ENCODE assay signal across 20 cellular contexts in the genomic region with DNA sequence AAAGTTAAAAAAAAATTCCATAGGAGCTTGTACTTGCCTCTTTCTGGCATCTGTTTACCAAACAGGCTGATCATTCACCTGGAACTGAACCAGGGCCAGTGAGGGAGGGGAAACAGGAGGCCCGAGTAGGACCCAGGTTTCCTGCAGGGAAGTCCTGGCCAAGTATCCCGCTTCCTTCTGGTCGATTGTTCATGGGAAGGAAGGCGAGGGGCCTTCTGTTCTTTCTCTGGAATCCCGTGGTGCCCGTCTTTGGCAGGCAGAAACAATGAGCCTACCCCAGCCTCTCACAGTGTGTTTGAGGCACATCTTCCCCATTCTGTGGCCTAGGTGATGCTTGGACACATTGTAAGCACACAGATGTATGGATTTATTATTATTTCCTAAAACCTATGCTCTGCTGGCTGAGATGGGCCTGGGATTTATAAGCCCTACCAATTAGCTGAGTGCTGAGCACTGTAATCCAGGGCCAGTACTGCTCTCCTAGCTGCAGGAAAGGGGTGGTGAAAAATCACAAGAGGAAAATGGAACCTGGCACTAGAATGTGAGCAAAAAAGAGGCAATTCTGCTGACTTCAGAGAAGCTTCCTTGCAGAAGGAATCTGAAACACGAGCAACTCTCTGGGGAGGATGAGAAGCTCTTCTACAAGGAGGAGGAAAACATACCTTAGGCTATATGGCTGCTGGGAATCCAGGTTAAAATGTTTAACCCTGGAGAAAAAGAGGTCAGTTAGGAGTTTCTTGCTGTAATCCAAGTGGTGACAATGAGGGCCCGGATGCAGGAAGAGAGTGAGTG. TPM values are rescaled to one million over a fixed set of nuclear protein-coding genes. Genes with fewer than 3 reads are reported as not detected.
DNase-seq lines count a peak whose midpoint lies in the region; ATAC-seq and TF ChIP-seq lines count a peak whose summit lies in the region.
"Had no signal": no experiment of that assay in that cellular context is flagged by ENCODE, and none has a peak within 500 bp of the region (broad histone marks: within the 10 kb centered on the region; RNA-seq: fewer than 3 reads in every experiment).

No MANE protein-coding gene starts in this region.

- H3K4me3 ChIP-seq in heart right ventricle: no peak overlapping the region
- no peak overlapping the region for H3K4me3 ChIP-seq in right lobe of liver
- H3K4me3 ChIP-seq in subcutaneous abdominal adipose tissue (ENCODE audit: low read depth in 1 of 5, low read length in 5 of 5): no peak overlapping the region
- H3K4me3 ChIP-seq: ascending aorta, esophagus squamous epithelium, MG63, suprapubic skin had no signal

- H3K36me3 Mint-ChIP-seq in brain: no peaks in the 10 kb centered on the region
- H3K36me3 Mint-ChIP-seq: memory B cell, WTC11 had no signal

- H3K9me3 ChIP-seq in heart right ventricle (no peaks in the 10 kb centered on the region), right lobe of liver (no peaks in the 10 kb centered on the region), subcutaneous abdominal adipose tissue (ENCODE audit: control insufficient read depth in 5 of 5, low read length in 5 of 5) (no peaks in the 10 kb centered on the region)
- H3K9me3 ChIP-seq: ascending aorta, esophagus squamous epithelium, MG63, suprapubic skin had no signal

- H3K9ac ChIP-seq in subcutaneous abdominal adipose tissue (ENCODE audit: low read length in 5 of 5): no peak overlapping the region

- no peaks in the 10 kb centered on the region for H3K36me3 ChIP-seq in heart right ventricle
- no peaks in the 10 kb centered on the region for H3K36me3 ChIP-seq in right lobe of liver
- H3K36me3 ChIP-seq in subcutaneous abdominal adipose tissue (ENCODE audit: control insufficient read depth in 5 of 5, insufficient read depth in 5 of 5, low read length in 5 of 5): no peaks in the 10 kb centered on the region
- H3K36me3 ChIP-seq: ascending aorta, esophagus squamous epithelium, MG63, suprapubic skin had no signal

- DNase-seq in heart right ventricle (peak in 1 of 2 donors; percentile 23), Right ventricle myocardium inferior (ENCODE audit: missing footprints) (no peak), right lobe of liver (no peak), NCI-H187 treated with DMSO at 0.1 percent for 48 hours (lab: John Stamatoyannopoulos, UW) (no peak), Kasumi-1 (lab: John Stamatoyannopoulos, UW) (no peak), GM10266 (ENCODE audit: extremely low spot score) (no peak)
- DNase-seq: activated naive CD4-positive, alpha-beta T cell; EL; esophagus squamous epithelium; MG63; NCI-H510A treated with DMSO at 0.1 percent for 48 hours; nucleus accumbens; SHP77 had no signal

- H3K4me3 Mint-ChIP-seq in brain: no peak overlapping the region
- H3K4me3 Mint-ChIP-seq: dendritic cell treated with granulocyte-macrophage colony-stimulating factor and Interleukin-4, amounts not matched to agents 40 ng/mL and 50 ng/mL, for 4 days; memory B cell; WTC11 had no signal

- H3K4me1 Mint-ChIP-seq in brain: peaks cover 7% of the 10 kb centered on the region

- ATAC-seq in heart right ventricle (peak in 7 of 8 donors; percentile 17 to 65 (median 48)), Right ventricle myocardium inferior (no peak), right lobe of liver (peak; percentile 23 to 50 (median 40))
- ATAC-seq: WTC11 had no signal

- peaks cover 0 to 12% (median 4%) of the 10 kb centered on the region in 9 donors for H3K4me1 ChIP-seq in heart right ventricle
- no peaks in the 10 kb centered on the region for H3K4me1 ChIP-seq in right lobe of liver
- H3K4me1 ChIP-seq in subcutaneous abdominal adipose tissue (ENCODE audit: control insufficient read depth in 5 of 5, insufficient read depth in 5 of 5, low read length in 5 of 5): peaks cover 0 to 13% (median 10%) of the 10 kb centered on the region in 5 donors
- H3K4me1 ChIP-seq: ascending aorta, esophagus squamous epithelium, suprapubic skin had no signal

- H3K27ac Mint-ChIP-seq in brain: peak overlapping the region; percentile 13 to 74 (median 64)
- H3K27ac Mint-ChIP-seq: dendritic cell treated with granulocyte-macrophage colony-stimulating factor and Interleukin-4, amounts not matched to agents 40 ng/mL and 50 ng/mL, for 4 days; memory B cell; WTC11 had no signal

- H3K27ac ChIP-seq in heart right ventricle (peak overlapping the region in 6 of 10 donors; percentile 23 to 76 (median 50)), right lobe of liver (no peak overlapping the region), subcutaneous abdominal adipose tissue (ENCODE audit: low read depth, low read length) (peak overlapping the region; percentile 42)
- H3K27ac ChIP-seq: ascending aorta, suprapubic skin had no signal

- no peaks in the 10 kb centered on the region for H3K9me3 Mint-ChIP-seq in brain
- H3K9me3 Mint-ChIP-seq: dendritic cell treated with granulocyte-macrophage colony-stimulating factor and Interleukin-4, amounts not matched to agents 40 ng/mL and 50 ng/mL, for 4 days; memory B cell; WTC11 had no signal

- TF ChIP-seq POLR2A in right lobe of liver (IDR thresholded peaks at IDR 0.05): no peak

- H3K27me3 ChIP-seq in heart right ventricle (peaks cover 0 to 8% (median 0%) of the 10 kb centered on the region in 7 donors), right lobe of liver (no peaks in the 10 kb centered on the region), subcutaneous abdominal adipose tissue (ENCODE audit: control insufficient read depth in 5 of 5, insufficient read depth in 4 of 5, low read length in 5 of 5) (no peaks in the 10 kb centered on the region)
- H3K27me3 ChIP-seq: ascending aorta, esophagus squamous epithelium, suprapubic skin had no signal

- intact Hi-C loops in heart right ventricle (cut with DNase I) (no loop called here), Right ventricle myocardium inferior (cut with DNase I) (no loop called here), right lobe of liver (cut with DNase I) (no loop called here)

- H3K27me3 Mint-ChIP-seq in brain: peaks cover 3% of the 10 kb centered on the region

- TF ChIP-seq CTCF in heart right ventricle (IDR thresholded peaks at IDR 0.05) (no peak), brain (conservative IDR thresholded peaks at IDR 0.05) (no peak), right lobe of liver (IDR thresholded peaks at IDR 0.05) (no peak), GM10266 (IDR thresholded peaks at IDR 0.05; ENCODE audit: control insufficient read depth, insufficient read depth, low read depth, missing control alignments) (no peak)

- WGBS in heart right ventricle, 2 donors: 53 to 55% methylated on average over 8 of the region's 8 CpGs
- 33% methylated on average over 5 of the region's 8 CpGs for WGBS in right lobe of liver (ENCODE audit: insufficient coverage, low coverage, low lambda C conversion rate, missing lambda C conversion rate)

RNA-seq across cellular contexts. Expression of a gene that starts 53.5 kb away (rescaled TPM):
- total RNA-seq in heart right ventricle (10 to 100 TPM in 1 of 10 donors, 1 to 10 TPM in 9; 1.5 to 10.7 (median 2.4) TPM), Right ventricle myocardium inferior (1.6 TPM), right lobe of liver (1 to 10 TPM; 2.2 to 4.5 (median 2.3) TPM)
- polyA plus RNA-seq in heart right ventricle (1 to 10 TPM in 1 of 2 donors, under 1 TPM in 1; 0.80 to 2.5 TPM), brain (ENCODE audit: insufficient read depth, low read depth, low replicate concordance) (9.0 TPM)

Comparison
In these comparisons a context has a peak if more than half of its experiments do, and no peak if none do; other contexts are left out.
1. H3K27ac ChIP-seq: peak in heart right ventricle (6 of 10) and subcutaneous abdominal adipose tissue (single experiment); none in right lobe of liver (0 of 3).